In genomic region chr1:108503062-108503740, GRCh38 we compare ENCODE assay signal across 12 cellular contexts. TPM values are rescaled to one million over a fixed set of nuclear protein-coding genes. Genes with fewer than 3 reads are reported as not detected.
DNase-seq lines count a peak whose midpoint lies in the region; ATAC-seq and TF ChIP-seq lines count a peak whose summit lies in the region.
"Had no signal": no experiment of that assay in that cellular context is flagged by ENCODE, and none has a peak within 500 bp of the region (broad histone marks: within the 10 kb centered on the region; RNA-seq: fewer than 3 reads in every experiment).

No MANE protein-coding gene starts in this region.

- WGBS in mesodermal cell (ENCODE audit: insufficient coverage in 2 of 2), 2 experiments: 74 to 83% methylated on average over 4 of the region's 5 CpGs

- no peak overlapping the region for H3K9ac ChIP-seq in colonic mucosa (ENCODE audit: low read depth in 2 of 2, low read length in 2 of 2)

- peaks cover 14% of the 10 kb centered on the region for H3K9me3 Mint-ChIP-seq in Caco-2 (ENCODE audit: unreplicated experiment)
- H3K9me3 Mint-ChIP-seq in activated T-helper 1 cell treated with anti-CD3 and anti-CD28 coated beads, Interleukin-12 subunit alpha, Interleukin-12 subunit beta, Interleukin-2, Interleukin-4 antibody, amounts not matched to agents 30 ng/mL and 10 ng/mL and 1 ng/mL, durations not matched to agents 14 hours and 24 hours and 36 hours: no peaks in the 10 kb centered on the region
- H3K9me3 Mint-ChIP-seq: activated naive CD8-positive, alpha-beta T cell treated with anti-CD3 and anti-CD28 coated beads, Interleukin-2, amount 50 U/mL, for 24 hours had no signal

- no peak overlapping the region for H3K27ac Mint-ChIP-seq in Caco-2 (ENCODE audit: unreplicated experiment)
- H3K27ac Mint-ChIP-seq in activated T-helper 1 cell treated with anti-CD3 and anti-CD28 coated beads, Interleukin-12 subunit alpha, Interleukin-12 subunit beta, Interleukin-2, Interleukin-4 antibody, amounts not matched to agents 30 ng/mL and 10 ng/mL and 1 ng/mL, durations not matched to agents 14 hours and 24 hours and 36 hours: no peak overlapping the region
- H3K27ac Mint-ChIP-seq: activated CD4-positive, alpha-beta T cell treated with anti-CD3 and anti-CD28 coated beads for 36 hours; activated naive CD8-positive, alpha-beta T cell treated with anti-CD3 and anti-CD28 coated beads, Interleukin-2, amount 50 U/mL, for 24 hours had no signal

- POLR2A ChIA-PET in Caco-2 (lab: Charles Lee): interaction anchor here (0.5 kb wide), 1 partner anchor 24 kb away, joined by 5 read pairs; no protein-coding TSS in a partner anchor

- H3K4me3 Mint-ChIP-seq in Caco-2 (ENCODE audit: unreplicated experiment): peak overlapping the region; percentile 36
- H3K4me3 Mint-ChIP-seq in activated T-helper 1 cell treated with anti-CD3 and anti-CD28 coated beads, Interleukin-12 subunit alpha, Interleukin-12 subunit beta, Interleukin-2, Interleukin-4 antibody, amounts not matched to agents 30 ng/mL and 10 ng/mL and 1 ng/mL, durations not matched to agents 14 hours and 24 hours and 36 hours: no peak overlapping the region
- H3K4me3 Mint-ChIP-seq: activated CD4-positive, alpha-beta T cell treated with anti-CD3 and anti-CD28 coated beads for 36 hours; activated naive CD8-positive, alpha-beta T cell treated with anti-CD3 and anti-CD28 coated beads, Interleukin-2, amount 50 U/mL, for 24 hours had no signal

- ATAC-seq in GM18873 (IDR thresholded peaks at IDR 0.05; ENCODE audit: low FRiP score, unreplicated experiment): no peak
- ATAC-seq: activated CD4-positive, alpha-beta T cell treated with anti-CD3 and anti-CD28 coated beads for 36 hours; activated naive CD8-positive, alpha-beta T cell treated with anti-CD3 and anti-CD28 coated beads, Interleukin-2, amount 50 U/mL, for 24 hours had no signal

- peak; percentile 61 to 71 for DNase-seq in Caco-2
- peak; percentile 87 for DNase-seq in LHCN-M2 (ENCODE audit: low read depth)
- peak; percentile 26 for DNase-seq in cerebellar cortex (ENCODE audit: low spot score)
- no peak for DNase-seq in activated T-helper 1 cell treated with anti-CD3 and anti-CD28 coated beads, Interleukin-12 subunit alpha, Interleukin-12 subunit beta, Interleukin-2, Interleukin-4 antibody, amounts not matched to agents 30 ng/mL and 10 ng/mL and 1 ng/mL, durations not matched to agents 14 hours and 24 hours and 36 hours (ENCODE audit: low spot score)
- DNase-seq in colonic mucosa: no peak
- DNase-seq in stimulated activated naive CD4-positive, alpha-beta T cell (lab: John Stamatoyannopoulos, UW): no peak
- DNase-seq: activated CD4-positive, alpha-beta T cell treated with anti-CD3 and anti-CD28 coated beads for 36 hours; activated naive CD8-positive, alpha-beta T cell treated with anti-CD3 and anti-CD28 coated beads, Interleukin-2, amount 50 U/mL, for 24 hours; DMS79; NCI-H1436 had no signal

- H3K27me3 ChIP-seq in Caco-2 (replicated peaks; ENCODE audit: control insufficient read depth, insufficient read depth, low read length): no peaks in the 10 kb centered on the region
- no peaks in the 10 kb centered on the region for H3K27me3 ChIP-seq in colonic mucosa

- H3K9me3 ChIP-seq in Caco-2: no peaks in the 10 kb centered on the region; the same call in 1 of the 2 replicates
- H3K9me3 ChIP-seq in mesodermal cell (ENCODE audit: control insufficient read depth, low read length): no peaks in the 10 kb centered on the region
- H3K9me3 ChIP-seq in colonic mucosa: no peaks in the 10 kb centered on the region

- H3K36me3 ChIP-seq in Caco-2 (ENCODE audit: control insufficient read depth, insufficient read depth, low read length): no peaks in the 10 kb centered on the region
- H3K36me3 ChIP-seq in mesodermal cell (ENCODE audit: control insufficient read depth, insufficient read depth, low read length): no peaks in the 10 kb centered on the region
- H3K36me3 ChIP-seq in colonic mucosa: no peaks in the 10 kb centered on the region

- peaks cover 13% of the 10 kb centered on the region for H3K4me1 Mint-ChIP-seq in Caco-2 (ENCODE audit: low read depth, unreplicated experiment)
- no peaks in the 10 kb centered on the region for H3K4me1 Mint-ChIP-seq in activated T-helper 1 cell treated with anti-CD3 and anti-CD28 coated beads, Interleukin-12 subunit alpha, Interleukin-12 subunit beta, Interleukin-2, Interleukin-4 antibody, amounts not matched to agents 30 ng/mL and 10 ng/mL and 1 ng/mL, durations not matched to agents 14 hours and 24 hours and 36 hours (ENCODE audit: low read depth)
- H3K4me1 Mint-ChIP-seq: activated CD4-positive, alpha-beta T cell treated with anti-CD3 and anti-CD28 coated beads for 36 hours; activated naive CD8-positive, alpha-beta T cell treated with anti-CD3 and anti-CD28 coated beads, Interleukin-2, amount 50 U/mL, for 24 hours had no signal

- H3K27me3 Mint-ChIP-seq in Caco-2 (ENCODE audit: insufficient read depth, unreplicated experiment): no peaks in the 10 kb centered on the region
- peaks cover 34% of the 10 kb centered on the region for H3K27me3 Mint-ChIP-seq in activated T-helper 1 cell treated with anti-CD3 and anti-CD28 coated beads, Interleukin-12 subunit alpha, Interleukin-12 subunit beta, Interleukin-2, Interleukin-4 antibody, amounts not matched to agents 30 ng/mL and 10 ng/mL and 1 ng/mL, durations not matched to agents 14 hours and 24 hours and 36 hours (ENCODE audit: insufficient read depth)

- H3K4me1 ChIP-seq in Caco-2 (peaks cover 26% of the 10 kb centered on the region), mesodermal cell (ENCODE audit: control insufficient read depth, insufficient read depth, low read length, poor library complexity, severe bottlenecking) (peaks cover 15% of the 10 kb centered on the region), colonic mucosa (no peaks in the 10 kb centered on the region)

- CTCF ChIA-PET in Caco-2 (lab: Charles Lee): interaction anchor here (0.6 kb wide), 1 partner anchor 1897 kb away, joined by 5 read pairs; no protein-coding TSS in a partner anchor

- TF ChIP-seq CTCF in Caco-2 (IDR thresholded peaks at IDR 0.05; ENCODE audit: insufficient read depth in 1 of 2, low read depth in 1 of 2, low read length in 1 of 2, severe bottlenecking in 1 of 2, unreplicated experiment in 1 of 2) (no peak), colonic mucosa (IDR thresholded peaks at IDR 0.05) (no peak)

- no TSS peak for BruUV-seq in Caco-2 (replicated peaks; lab: Mats Ljungman, UMichigan)

- no peak overlapping the region for H3K4me3 ChIP-seq in Caco-2 (ENCODE audit: low read depth, low read length)
- H3K4me3 ChIP-seq in mesodermal cell (ENCODE audit: extremely low read depth, insufficient read depth, low read length, poor library complexity, severe bottlenecking): no peak overlapping the region
- no peak overlapping the region for H3K4me3 ChIP-seq in colonic mucosa

- intact Hi-C loops in Caco-2 (cut with micrococcal nuclease; ENCODE audit: unreplicated experiment) (no loop called here), colonic mucosa (cut with DNase I) (no loop called here)
- intact Hi-C loops in activated T-helper 1 cell treated with anti-CD3 and anti-CD28 coated beads, Interleukin-12 subunit alpha, Interleukin-12 subunit beta, Interleukin-2, Interleukin-4 antibody, amounts not matched to agents 30 ng/mL and 10 ng/mL and 1 ng/mL, durations not matched to agents 14 hours and 24 hours and 36 hours (cut with micrococcal nuclease): no loop called here

- H3K27ac ChIP-seq in mesodermal cell (ENCODE audit: low read depth, low read length, severe bottlenecking): peak overlapping the region; percentile 87
- H3K27ac ChIP-seq in colonic mucosa: no peak overlapping the region

- no peaks in the 10 kb centered on the region for H3K36me3 Mint-ChIP-seq in Caco-2 (ENCODE audit: insufficient read depth, unreplicated experiment)
- H3K36me3 Mint-ChIP-seq in activated T-helper 1 cell treated with anti-CD3 and anti-CD28 coated beads, Interleukin-12 subunit alpha, Interleukin-12 subunit beta, Interleukin-2, Interleukin-4 antibody, amounts not matched to agents 30 ng/mL and 10 ng/mL and 1 ng/mL, durations not matched to agents 14 hours and 24 hours and 36 hours (ENCODE audit: low read depth): peaks cover 1% of the 10 kb centered on the region

RNA-seq across cellular contexts. Expression of gene NBPF6, which starts 53.1 kb away (rescaled TPM):
- total RNA-seq in Caco-2 (2022): 0.57 and 0.84 TPM in 2 replicates
- not detected in 2 replicates for total RNA-seq in LHCN-M2 (2014; rRNA removed)
- polyA plus RNA-seq in LHCN-M2 (2012): not detected
- polyA plus RNA-seq in mesodermal cell (2013, experiment 1 of 2): 0.52 TPM
- polyA plus RNA-seq in mesodermal cell (2013, experiment 2 of 2): not detected
- 0.13 and 0.47 TPM in 2 replicates for total RNA-seq in activated T-helper 1 cell treated with anti-CD3 and anti-CD28 coated beads, Interleukin-12 subunit alpha, Interleukin-12 subunit beta, Interleukin-2, Interleukin-4 antibody, amounts not matched to agents 30 ng/mL and 10 ng/mL and 1 ng/mL, durations not matched to agents 14 hours and 24 hours and 36 hours
- total RNA-seq in colonic mucosa: under 1 TPM in 1 of 2 donors, not detected in 1; 0.86 TPM
- total RNA-seq: activated CD4-positive, alpha-beta T cell treated with anti-CD3 and anti-CD28 coated beads for 36 hours had no signal

RNA-seq across cellular contexts. Expression of gene EEIG2, which starts 56.7 kb away (rescaled TPM):
- 2.8 and 3.1 TPM in 2 replicates for total RNA-seq in Caco-2 (2022)
- total RNA-seq in LHCN-M2 (2014; rRNA removed): 16.1 and 16.7 TPM in 2 replicates
- polyA plus RNA-seq in LHCN-M2 (2012): 2.7 TPM
- polyA plus RNA-seq in mesodermal cell (2013, experiment 1 of 2): 12.9 TPM
- polyA plus RNA-seq in mesodermal cell (2013, experiment 2 of 2): 12.0 TPM
- total RNA-seq in activated T-helper 1 cell treated with anti-CD3 and anti-CD28 coated beads, Interleukin-12 subunit alpha, Interleukin-12 subunit beta, Interleukin-2, Interleukin-4 antibody, amounts not matched to agents 30 ng/mL and 10 ng/mL and 1 ng/mL, durations not matched to agents 14 hours and 24 hours and 36 hours: 16.7 and 18.5 TPM in 2 replicates
- total RNA-seq in colonic mucosa: 10 to 100 TPM; 32.8 to 42.8 TPM

Comparison
In these comparisons a context has a peak if more than half of its experiments do, and no peak if none do; other contexts are left out.
1. DNase-seq: peak in Caco-2 (2 of 2), LHCN-M2 (single experiment) and cerebellar cortex (single experiment); none in activated T-helper 1 cell treated with anti-CD3 and anti-CD28 coated beads, Interleukin-12 subunit alpha, Interleukin-12 subunit beta, Interleukin-2, Interleukin-4 antibody, amounts not matched to agents 30 ng/mL and 10 ng/mL and 1 ng/mL, durations not matched to agents 14 hours and 24 hours and 36 hours (single experiment), colonic mucosa (single experiment) and stimulated activated naive CD4-positive, alpha-beta T cell (0 of 6).